Comparison of ENCODE assay signal across 8 cellular contexts in genomic region chr5:80238778-80239679, GRCh38. TPM values are rescaled to one million over a fixed set of nuclear protein-coding genes. Genes with fewer than 3 reads are reported as not detected.
DNase-seq lines count a peak whose midpoint lies in the region; ATAC-seq and TF ChIP-seq lines count a peak whose summit lies in the region.

No MANE protein-coding gene starts in this region.

- H3K27ac ChIP-seq in gastrocnemius medialis, result peak overlapping the region; percentile 6 to 19 (median 13)

- no peak for TF ChIP-seq POLR2A in gastrocnemius medialis (IDR thresholded peaks at IDR 0.05)

- no peak for TF ChIP-seq CTCF in gastrocnemius medialis (IDR thresholded peaks at IDR 0.05 in 4 of 5, conservative IDR thresholded peaks at IDR 0.05 in 1 of 5)

- peak; percentile 6 to 50 for DNase-seq in NCI-H524 (lab: John Stamatoyannopoulos, UW)
- no peak for DNase-seq in NCI-H524 treated with DMSO at 0.1 percent for 48 hours (lab: John Stamatoyannopoulos, UW)
- DNase-seq in T-helper 9 cell, result peak; percentile 28
- peak; percentile 63 to 97 (median 87) for DNase-seq in head of caudate nucleus
- DNase-seq in gastrocnemius medialis, result peak; percentile 64 to 67
- no peak for DNase-seq in iPS-NIHi11 (ENCODE audit: low spot score)
- no peak for DNase-seq in activated gamma-delta T cell (lab: John Stamatoyannopoulos, UW)

- no peaks in the 10 kb centered on the region for H3K36me3 ChIP-seq in gastrocnemius medialis

- H3K9me3 ChIP-seq in gastrocnemius medialis, result no peaks in the 10 kb centered on the region

- H3K4me3 ChIP-seq in gastrocnemius medialis, result peak overlapping the region in 1 of 4 donors; percentile 18

- ATAC-seq in gastrocnemius medialis, result peak; percentile 87 to 88
- ATAC-seq in HG02973 (IDR thresholded peaks at IDR 0.05; ENCODE audit: unreplicated experiment), result no peak

- in situ Hi-C loops in gastrocnemius medialis (cut with MboI; ENCODE audit: low sequenced_read_pairs in 4 of 4), result no loop called here

- no peaks in the 10 kb centered on the region for H3K27me3 ChIP-seq in gastrocnemius medialis

- intact Hi-C loops in head of caudate nucleus (cut with DNase I), result no loop called here
- intact Hi-C loops in gastrocnemius medialis (cut with DNase I; ENCODE audit: low total_unique reads), result no loop called here

- peaks cover 21 to 23% of the 10 kb centered on the region in 2 donors for H3K4me1 ChIP-seq in gastrocnemius medialis

RNA-seq across cellular contexts. Expression of gene SERINC5, which starts 16.8 kb away (rescaled TPM):
- total RNA-seq in gastrocnemius medialis, result 1 to 10 TPM; 1.4 to 5.3 (median 3.0) TPM

Comparison
In these comparisons a context has a peak if more than half of its experiments do, and no peak if none do; other contexts are left out.
1. DNase-seq: peak in NCI-H524 (2 of 2), T-helper 9 cell (single experiment), head of caudate nucleus (42 of 42) and gastrocnemius medialis (2 of 2); none in NCI-H524 treated with DMSO at 0.1 percent for 48 hours (single experiment), iPS-NIHi11 (single experiment) and activated gamma-delta T cell (single experiment).